1 cellular context compared by ENCODE assay signal in the genomic region with DNA sequence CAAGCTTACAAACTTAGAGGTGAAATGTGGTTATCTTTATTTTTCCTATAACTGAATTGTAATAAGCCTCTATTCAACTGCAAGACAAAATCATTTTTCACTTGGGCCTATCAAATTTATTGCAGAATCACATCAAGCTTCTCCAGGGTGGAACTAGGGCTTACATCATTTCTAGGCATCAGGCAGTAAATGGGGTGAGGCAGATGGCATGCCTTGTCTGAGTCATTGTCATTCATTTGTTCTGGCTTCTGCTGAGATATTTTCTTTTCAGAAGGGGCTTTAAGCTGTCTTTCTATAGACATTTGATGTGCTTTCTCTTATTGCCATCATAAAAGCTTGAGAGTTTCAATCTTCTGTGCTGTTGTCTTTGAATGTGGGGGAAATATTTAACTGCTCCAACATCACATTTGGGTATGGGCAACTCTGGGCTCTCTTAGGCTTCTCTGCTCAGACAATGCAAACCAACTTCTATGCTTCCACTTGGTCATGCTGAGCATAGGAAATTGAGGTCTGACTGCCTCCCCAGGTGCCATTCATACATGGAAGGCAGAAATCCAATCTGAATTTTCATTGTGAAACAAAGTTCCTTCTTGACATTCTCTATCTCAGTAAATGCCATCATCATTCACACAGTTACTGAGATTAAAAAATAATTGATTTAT.
TF ChIP-seq lines count a peak whose summit lies in the region.

No MANE protein-coding gene starts in this region.

TF ChIP-seq in GM23338, 12 proteins besides CTCF, POLR2A, EP300 and RAD21:
- TF ChIP-seq, protein P1, sequence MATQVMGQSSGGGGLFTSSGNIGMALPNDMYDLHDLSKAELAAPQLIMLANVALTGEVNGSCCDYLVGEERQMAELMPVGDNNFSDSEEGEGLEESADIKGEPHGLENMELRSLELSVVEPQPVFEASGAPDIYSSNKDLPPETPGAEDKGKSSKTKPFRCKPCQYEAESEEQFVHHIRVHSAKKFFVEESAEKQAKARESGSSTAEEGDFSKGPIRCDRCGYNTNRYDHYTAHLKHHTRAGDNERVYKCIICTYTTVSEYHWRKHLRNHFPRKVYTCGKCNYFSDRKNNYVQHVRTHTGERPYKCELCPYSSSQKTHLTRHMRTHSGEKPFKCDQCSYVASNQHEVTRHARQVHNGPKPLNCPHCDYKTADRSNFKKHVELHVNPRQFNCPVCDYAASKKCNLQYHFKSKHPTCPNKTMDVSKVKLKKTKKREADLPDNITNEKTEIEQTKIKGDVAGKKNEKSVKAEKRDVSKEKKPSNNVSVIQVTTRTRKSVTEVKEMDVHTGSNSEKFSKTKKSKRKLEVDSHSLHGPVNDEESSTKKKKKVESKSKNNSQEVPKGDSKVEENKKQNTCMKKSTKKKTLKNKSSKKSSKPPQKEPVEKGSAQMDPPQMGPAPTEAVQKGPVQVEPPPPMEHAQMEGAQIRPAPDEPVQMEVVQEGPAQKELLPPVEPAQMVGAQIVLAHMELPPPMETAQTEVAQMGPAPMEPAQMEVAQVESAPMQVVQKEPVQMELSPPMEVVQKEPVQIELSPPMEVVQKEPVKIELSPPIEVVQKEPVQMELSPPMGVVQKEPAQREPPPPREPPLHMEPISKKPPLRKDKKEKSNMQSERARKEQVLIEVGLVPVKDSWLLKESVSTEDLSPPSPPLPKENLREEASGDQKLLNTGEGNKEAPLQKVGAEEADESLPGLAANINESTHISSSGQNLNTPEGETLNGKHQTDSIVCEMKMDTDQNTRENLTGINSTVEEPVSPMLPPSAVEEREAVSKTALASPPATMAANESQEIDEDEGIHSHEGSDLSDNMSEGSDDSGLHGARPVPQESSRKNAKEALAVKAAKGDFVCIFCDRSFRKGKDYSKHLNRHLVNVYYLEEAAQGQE (IDR thresholded peaks at IDR 0.05; ENCODE audit: unreplicated experiment): no peak
- TF ChIP-seq, protein P2, sequence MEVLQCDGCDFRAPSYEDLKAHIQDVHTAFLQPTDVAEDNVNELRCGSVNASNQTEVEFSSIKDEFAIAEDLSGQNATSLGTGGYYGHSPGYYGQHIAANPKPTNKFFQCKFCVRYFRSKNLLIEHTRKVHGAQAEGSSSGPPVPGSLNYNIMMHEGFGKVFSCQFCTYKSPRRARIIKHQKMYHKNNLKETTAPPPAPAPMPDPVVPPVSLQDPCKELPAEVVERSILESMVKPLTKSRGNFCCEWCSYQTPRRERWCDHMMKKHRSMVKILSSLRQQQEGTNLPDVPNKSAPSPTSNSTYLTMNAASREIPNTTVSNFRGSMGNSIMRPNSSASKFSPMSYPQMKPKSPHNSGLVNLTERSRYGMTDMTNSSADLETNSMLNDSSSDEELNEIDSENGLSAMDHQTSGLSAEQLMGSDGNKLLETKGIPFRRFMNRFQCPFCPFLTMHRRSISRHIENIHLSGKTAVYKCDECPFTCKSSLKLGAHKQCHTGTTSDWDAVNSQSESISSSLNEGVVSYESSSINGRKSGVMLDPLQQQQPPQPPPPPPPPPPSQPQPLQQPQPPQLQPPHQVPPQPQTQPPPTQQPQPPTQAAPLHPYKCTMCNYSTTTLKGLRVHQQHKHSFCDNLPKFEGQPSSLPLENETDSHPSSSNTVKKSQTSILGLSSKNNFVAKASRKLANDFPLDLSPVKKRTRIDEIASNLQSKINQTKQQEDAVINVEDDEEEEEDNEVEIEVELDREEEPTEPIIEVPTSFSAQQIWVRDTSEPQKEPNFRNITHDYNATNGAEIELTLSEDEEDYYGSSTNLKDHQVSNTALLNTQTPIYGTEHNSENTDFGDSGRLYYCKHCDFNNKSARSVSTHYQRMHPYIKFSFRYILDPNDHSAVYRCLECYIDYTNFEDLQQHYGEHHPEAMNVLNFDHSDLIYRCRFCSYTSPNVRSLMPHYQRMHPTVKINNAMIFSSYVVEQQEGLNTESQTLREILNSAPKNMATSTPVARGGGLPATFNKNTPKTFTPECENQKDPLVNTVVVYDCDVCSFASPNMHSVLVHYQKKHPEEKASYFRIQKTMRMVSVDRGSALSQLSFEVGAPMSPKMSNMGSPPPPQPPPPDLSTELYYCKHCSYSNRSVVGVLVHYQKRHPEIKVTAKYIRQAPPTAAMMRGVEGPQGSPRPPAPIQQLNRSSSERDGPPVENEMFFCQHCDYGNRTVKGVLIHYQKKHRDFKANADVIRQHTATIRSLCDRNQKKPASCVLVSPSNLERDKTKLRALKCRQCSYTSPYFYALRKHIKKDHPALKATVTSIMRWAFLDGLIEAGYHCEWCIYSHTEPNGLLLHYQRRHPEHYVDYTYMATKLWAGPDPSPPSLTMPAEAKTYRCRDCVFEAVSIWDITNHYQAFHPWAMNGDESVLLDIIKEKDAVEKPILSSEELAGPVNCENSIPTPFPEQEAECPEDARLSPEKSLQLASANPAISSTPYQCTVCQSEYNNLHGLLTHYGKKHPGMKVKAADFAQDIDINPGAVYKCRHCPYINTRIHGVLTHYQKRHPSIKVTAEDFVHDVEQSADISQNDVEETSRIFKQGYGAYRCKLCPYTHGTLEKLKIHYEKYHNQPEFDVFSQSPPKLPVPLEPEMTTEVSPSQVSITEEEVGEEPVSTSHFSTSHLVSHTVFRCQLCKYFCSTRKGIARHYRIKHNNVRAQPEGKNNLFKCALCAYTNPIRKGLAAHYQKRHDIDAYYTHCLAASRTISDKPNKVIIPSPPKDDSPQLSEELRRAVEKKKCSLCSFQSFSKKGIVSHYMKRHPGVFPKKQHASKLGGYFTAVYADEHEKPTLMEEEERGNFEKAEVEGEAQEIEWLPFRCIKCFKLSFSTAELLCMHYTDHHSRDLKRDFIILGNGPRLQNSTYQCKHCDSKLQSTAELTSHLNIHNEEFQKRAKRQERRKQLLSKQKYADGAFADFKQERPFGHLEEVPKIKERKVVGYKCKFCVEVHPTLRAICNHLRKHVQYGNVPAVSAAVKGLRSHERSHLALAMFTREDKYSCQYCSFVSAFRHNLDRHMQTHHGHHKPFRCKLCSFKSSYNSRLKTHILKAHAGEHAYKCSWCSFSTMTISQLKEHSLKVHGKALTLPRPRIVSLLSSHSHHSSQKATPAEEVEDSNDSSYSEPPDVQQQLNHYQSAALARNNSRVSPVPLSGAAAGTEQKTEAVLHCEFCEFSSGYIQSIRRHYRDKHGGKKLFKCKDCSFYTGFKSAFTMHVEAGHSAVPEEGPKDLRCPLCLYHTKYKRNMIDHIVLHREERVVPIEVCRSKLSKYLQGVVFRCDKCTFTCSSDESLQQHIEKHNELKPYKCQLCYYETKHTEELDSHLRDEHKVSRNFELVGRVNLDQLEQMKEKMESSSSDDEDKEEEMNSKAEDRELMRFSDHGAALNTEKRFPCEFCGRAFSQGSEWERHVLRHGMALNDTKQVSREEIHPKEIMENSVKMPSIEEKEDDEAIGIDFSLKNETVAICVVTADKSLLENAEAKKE (CRISPR knock-in tag; IDR thresholded peaks at IDR 0.05): peak; percentile 51; the same call in 1 of the 2 replicates
TF ChIP-seq in GM23338: peak in this region for 1.
